1 cellular context compared by ENCODE assay signal in the genomic region with DNA sequence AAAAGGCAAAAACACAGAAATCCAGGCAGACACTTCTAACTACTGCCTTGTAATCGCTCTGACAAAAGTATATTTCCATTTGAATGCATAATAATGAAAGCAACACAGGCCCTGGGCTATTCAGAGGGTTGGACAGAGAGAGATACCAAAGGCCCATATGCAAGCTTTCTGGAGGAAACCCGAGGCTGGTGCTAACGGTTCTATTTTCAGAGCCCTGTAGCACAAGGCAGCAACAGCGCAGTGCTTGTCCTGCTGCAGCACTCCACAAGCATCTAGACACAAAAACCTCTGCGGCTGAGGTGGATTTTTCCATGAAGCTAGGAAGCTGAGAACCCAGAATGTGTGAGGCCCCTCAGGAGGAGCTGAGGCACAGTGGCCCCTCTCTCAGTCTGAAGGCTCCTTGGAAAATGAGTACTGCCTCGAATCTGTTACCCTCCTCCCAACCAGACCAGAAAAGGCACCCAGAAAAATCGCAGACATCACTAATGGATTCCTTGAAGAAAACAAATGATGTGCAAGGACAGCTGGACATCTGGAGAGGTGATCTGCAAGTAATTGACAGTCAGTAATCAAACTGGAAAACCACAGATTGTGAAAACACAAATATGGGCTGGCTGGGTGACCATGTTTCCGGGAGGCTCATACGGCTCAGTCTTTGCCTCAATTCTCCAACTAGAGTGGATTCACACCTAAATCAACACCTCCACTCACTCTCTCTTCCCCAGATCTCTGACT.
TF ChIP-seq lines count a peak whose summit lies in the region.

No MANE protein-coding gene starts in this region.

TF ChIP-seq in K562, 482 proteins besides CTCF, POLR2A, EP300 and RAD21 (continued from another document and continues in another):
- TF ChIP-seq, protein P1, sequence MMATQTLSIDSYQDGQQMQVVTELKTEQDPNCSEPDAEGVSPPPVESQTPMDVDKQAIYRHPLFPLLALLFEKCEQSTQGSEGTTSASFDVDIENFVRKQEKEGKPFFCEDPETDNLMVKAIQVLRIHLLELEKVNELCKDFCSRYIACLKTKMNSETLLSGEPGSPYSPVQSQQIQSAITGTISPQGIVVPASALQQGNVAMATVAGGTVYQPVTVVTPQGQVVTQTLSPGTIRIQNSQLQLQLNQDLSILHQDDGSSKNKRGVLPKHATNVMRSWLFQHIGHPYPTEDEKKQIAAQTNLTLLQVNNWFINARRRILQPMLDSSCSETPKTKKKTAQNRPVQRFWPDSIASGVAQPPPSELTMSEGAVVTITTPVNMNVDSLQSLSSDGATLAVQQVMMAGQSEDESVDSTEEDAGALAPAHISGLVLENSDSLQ (IDR thresholded peaks at IDR 0.05): peak; percentile 62
- TF ChIP-seq, protein P2, sequence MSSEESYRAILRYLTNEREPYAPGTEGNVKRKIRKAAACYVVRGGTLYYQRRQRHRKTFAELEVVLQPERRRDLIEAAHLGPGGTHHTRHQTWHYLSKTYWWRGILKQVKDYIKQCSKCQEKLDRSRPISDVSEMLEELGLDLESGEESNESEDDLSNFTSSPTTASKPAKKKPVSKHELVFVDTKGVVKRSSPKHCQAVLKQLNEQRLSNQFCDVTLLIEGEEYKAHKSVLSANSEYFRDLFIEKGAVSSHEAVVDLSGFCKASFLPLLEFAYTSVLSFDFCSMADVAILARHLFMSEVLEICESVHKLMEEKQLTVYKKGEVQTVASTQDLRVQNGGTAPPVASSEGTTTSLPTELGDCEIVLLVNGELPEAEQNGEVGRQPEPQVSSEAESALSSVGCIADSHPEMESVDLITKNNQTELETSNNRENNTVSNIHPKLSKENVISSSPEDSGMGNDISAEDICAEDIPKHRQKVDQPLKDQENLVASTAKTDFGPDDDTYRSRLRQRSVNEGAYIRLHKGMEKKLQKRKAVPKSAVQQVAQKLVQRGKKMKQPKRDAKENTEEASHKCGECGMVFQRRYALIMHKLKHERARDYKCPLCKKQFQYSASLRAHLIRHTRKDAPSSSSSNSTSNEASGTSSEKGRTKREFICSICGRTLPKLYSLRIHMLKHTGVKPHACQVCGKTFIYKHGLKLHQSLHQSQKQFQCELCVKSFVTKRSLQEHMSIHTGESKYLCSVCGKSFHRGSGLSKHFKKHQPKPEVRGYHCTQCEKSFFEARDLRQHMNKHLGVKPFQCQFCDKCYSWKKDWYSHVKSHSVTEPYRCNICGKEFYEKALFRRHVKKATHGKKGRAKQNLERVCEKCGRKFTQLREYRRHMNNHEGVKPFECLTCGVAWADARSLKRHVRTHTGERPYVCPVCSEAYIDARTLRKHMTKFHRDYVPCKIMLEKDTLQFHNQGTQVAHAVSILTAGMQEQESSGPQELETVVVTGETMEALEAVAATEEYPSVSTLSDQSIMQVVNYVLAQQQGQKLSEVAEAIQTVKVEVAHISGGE (CRISPR knock-in tag; IDR thresholded peaks at IDR 0.05): 0 out of 6 replicates have a peak, but pooled peaks of 1 of the 3 experiments have one; percentile 30
- TF ChIP-seq L3MBTL2 (IDR thresholded peaks at IDR 0.05) (peak; percentile 55; the same call in 1 of the 2 replicates), WHSC1 (IDR thresholded peaks at IDR 0.05; ENCODE audit: low read length) (no peak), NFE2 (IDR thresholded peaks at IDR 0.05; ENCODE audit: low read depth) (no peak), MAFF (IDR thresholded peaks at IDR 0.05; ENCODE audit: low read length) (0 out of 2 replicates have a peak, but pooled peaks have one; percentile 3), NR3C1 (CRISPR knock-in tag; IDR thresholded peaks at IDR 0.05) (no peak), PHB2 (IDR thresholded peaks at IDR 0.05; ENCODE audit: low read depth) (no peak), MTA1 (IDR thresholded peaks at IDR 0.05; ENCODE audit: borderline replicate concordance) (no peak), GTF2A2 (tag; IDR thresholded peaks at IDR 0.05) (no peak), ZNF778 (CRISPR knock-in tag; IDR thresholded peaks at IDR 0.05) (no peak), TCF3 (CRISPR knock-in tag; IDR thresholded peaks at IDR 0.05) (0 out of 2 replicates have a peak, but pooled peaks have one; percentile 4), ZBTB1 (CRISPR knock-in tag; IDR thresholded peaks at IDR 0.05; ENCODE audit: borderline replicate concordance, low read depth) (no peak), ZNF785 (CRISPR knock-in tag; IDR thresholded peaks at IDR 0.05) (no peak), SRF (CRISPR knock-in tag; IDR thresholded peaks at IDR 0.05) (peak; percentile 71 to 92; a peak in 3 of 4 replicates)
- TF ChIP-seq, protein P3, sequence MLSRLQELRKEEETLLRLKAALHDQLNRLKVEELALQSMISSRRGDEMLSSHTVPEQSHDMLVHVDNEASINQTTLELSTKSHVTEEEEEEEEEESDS (CRISPR knock-in tag; IDR thresholded peaks at IDR 0.05): no peak
- TF ChIP-seq, protein P4, sequence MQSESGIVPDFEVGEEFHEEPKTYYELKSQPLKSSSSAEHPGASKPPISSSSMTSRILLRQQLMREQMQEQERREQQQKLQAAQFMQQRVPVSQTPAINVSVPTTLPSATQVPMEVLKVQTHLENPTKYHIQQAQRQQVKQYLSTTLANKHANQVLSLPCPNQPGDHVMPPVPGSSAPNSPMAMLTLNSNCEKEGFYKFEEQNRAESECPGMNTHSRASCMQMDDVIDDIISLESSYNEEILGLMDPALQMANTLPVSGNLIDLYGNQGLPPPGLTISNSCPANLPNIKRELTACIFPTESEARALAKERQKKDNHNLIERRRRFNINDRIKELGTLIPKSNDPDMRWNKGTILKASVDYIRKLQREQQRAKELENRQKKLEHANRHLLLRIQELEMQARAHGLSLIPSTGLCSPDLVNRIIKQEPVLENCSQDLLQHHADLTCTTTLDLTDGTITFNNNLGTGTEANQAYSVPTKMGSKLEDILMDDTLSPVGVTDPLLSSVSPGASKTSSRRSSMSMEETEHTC (IDR thresholded peaks at IDR 0.05): no peak
- TF ChIP-seq, protein P5, sequence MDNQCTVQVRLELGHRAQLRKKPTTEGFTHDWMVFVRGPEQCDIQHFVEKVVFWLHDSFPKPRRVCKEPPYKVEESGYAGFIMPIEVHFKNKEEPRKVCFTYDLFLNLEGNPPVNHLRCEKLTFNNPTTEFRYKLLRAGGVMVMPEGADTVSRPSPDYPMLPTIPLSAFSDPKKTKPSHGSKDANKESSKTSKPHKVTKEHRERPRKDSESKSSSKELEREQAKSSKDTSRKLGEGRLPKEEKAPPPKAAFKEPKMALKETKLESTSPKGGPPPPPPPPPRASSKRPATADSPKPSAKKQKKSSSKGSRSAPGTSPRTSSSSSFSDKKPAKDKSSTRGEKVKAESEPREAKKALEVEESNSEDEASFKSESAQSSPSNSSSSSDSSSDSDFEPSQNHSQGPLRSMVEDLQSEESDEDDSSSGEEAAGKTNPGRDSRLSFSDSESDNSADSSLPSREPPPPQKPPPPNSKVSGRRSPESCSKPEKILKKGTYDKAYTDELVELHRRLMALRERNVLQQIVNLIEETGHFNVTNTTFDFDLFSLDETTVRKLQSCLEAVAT (IDR thresholded peaks at IDR 0.05): peak in 1 of 2 experiments; percentile 97; a peak in 2 of 4 replicates
- TF ChIP-seq, protein P6, sequence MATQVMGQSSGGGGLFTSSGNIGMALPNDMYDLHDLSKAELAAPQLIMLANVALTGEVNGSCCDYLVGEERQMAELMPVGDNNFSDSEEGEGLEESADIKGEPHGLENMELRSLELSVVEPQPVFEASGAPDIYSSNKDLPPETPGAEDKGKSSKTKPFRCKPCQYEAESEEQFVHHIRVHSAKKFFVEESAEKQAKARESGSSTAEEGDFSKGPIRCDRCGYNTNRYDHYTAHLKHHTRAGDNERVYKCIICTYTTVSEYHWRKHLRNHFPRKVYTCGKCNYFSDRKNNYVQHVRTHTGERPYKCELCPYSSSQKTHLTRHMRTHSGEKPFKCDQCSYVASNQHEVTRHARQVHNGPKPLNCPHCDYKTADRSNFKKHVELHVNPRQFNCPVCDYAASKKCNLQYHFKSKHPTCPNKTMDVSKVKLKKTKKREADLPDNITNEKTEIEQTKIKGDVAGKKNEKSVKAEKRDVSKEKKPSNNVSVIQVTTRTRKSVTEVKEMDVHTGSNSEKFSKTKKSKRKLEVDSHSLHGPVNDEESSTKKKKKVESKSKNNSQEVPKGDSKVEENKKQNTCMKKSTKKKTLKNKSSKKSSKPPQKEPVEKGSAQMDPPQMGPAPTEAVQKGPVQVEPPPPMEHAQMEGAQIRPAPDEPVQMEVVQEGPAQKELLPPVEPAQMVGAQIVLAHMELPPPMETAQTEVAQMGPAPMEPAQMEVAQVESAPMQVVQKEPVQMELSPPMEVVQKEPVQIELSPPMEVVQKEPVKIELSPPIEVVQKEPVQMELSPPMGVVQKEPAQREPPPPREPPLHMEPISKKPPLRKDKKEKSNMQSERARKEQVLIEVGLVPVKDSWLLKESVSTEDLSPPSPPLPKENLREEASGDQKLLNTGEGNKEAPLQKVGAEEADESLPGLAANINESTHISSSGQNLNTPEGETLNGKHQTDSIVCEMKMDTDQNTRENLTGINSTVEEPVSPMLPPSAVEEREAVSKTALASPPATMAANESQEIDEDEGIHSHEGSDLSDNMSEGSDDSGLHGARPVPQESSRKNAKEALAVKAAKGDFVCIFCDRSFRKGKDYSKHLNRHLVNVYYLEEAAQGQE (CRISPR knock-in tag; IDR thresholded peaks at IDR 0.05; ENCODE audit: low read depth): 0 out of 2 replicates have a peak, but pooled peaks have one; percentile 8
- TF ChIP-seq, protein P7, sequence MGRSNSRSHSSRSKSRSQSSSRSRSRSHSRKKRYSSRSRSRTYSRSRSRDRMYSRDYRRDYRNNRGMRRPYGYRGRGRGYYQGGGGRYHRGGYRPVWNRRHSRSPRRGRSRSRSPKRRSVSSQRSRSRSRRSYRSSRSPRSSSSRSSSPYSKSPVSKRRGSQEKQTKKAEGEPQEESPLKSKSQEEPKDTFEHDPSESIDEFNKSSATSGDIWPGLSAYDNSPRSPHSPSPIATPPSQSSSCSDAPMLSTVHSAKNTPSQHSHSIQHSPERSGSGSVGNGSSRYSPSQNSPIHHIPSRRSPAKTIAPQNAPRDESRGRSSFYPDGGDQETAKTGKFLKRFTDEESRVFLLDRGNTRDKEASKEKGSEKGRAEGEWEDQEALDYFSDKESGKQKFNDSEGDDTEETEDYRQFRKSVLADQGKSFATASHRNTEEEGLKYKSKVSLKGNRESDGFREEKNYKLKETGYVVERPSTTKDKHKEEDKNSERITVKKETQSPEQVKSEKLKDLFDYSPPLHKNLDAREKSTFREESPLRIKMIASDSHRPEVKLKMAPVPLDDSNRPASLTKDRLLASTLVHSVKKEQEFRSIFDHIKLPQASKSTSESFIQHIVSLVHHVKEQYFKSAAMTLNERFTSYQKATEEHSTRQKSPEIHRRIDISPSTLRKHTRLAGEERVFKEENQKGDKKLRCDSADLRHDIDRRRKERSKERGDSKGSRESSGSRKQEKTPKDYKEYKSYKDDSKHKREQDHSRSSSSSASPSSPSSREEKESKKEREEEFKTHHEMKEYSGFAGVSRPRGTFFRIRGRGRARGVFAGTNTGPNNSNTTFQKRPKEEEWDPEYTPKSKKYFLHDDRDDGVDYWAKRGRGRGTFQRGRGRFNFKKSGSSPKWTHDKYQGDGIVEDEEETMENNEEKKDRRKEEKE (IDR thresholded peaks at IDR 0.05; ENCODE audit: borderline replicate concordance in 1 of 2, control insufficient read depth in 1 of 2, low read depth in 2 of 2, low read length in 1 of 2): no peak
- TF ChIP-seq, protein P8, sequence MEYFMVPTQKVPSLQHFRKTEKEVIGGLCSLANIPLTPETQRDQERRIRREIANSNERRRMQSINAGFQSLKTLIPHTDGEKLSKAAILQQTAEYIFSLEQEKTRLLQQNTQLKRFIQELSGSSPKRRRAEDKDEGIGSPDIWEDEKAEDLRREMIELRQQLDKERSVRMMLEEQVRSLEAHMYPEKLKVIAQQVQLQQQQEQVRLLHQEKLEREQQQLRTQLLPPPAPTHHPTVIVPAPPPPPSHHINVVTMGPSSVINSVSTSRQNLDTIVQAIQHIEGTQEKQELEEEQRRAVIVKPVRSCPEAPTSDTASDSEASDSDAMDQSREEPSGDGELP (CRISPR knock-in tag; IDR thresholded peaks at IDR 0.05; ENCODE audit: borderline replicate concordance): peak; percentile 39
- TF ChIP-seq, protein P9, sequence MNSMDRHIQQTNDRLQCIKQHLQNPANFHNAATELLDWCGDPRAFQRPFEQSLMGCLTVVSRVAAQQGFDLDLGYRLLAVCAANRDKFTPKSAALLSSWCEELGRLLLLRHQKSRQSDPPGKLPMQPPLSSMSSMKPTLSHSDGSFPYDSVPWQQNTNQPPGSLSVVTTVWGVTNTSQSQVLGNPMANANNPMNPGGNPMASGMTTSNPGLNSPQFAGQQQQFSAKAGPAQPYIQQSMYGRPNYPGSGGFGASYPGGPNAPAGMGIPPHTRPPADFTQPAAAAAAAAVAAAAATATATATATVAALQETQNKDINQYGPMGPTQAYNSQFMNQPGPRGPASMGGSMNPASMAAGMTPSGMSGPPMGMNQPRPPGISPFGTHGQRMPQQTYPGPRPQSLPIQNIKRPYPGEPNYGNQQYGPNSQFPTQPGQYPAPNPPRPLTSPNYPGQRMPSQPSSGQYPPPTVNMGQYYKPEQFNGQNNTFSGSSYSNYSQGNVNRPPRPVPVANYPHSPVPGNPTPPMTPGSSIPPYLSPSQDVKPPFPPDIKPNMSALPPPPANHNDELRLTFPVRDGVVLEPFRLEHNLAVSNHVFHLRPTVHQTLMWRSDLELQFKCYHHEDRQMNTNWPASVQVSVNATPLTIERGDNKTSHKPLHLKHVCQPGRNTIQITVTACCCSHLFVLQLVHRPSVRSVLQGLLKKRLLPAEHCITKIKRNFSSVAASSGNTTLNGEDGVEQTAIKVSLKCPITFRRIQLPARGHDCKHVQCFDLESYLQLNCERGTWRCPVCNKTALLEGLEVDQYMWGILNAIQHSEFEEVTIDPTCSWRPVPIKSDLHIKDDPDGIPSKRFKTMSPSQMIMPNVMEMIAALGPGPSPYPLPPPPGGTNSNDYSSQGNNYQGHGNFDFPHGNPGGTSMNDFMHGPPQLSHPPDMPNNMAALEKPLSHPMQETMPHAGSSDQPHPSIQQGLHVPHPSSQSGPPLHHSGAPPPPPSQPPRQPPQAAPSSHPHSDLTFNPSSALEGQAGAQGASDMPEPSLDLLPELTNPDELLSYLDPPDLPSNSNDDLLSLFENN (IDR thresholded peaks at IDR 0.05; ENCODE audit: low read depth in 2 of 2, low read length in 2 of 2): 0 out of 4 replicates have a peak, but pooled peaks of 1 of the 2 experiments have one; percentile 70
- TF ChIP-seq, protein P10, sequence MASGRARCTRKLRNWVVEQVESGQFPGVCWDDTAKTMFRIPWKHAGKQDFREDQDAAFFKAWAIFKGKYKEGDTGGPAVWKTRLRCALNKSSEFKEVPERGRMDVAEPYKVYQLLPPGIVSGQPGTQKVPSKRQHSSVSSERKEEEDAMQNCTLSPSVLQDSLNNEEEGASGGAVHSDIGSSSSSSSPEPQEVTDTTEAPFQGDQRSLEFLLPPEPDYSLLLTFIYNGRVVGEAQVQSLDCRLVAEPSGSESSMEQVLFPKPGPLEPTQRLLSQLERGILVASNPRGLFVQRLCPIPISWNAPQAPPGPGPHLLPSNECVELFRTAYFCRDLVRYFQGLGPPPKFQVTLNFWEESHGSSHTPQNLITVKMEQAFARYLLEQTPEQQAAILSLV (tag; IDR thresholded peaks at IDR 0.05): no peak
- TF ChIP-seq, protein P11, sequence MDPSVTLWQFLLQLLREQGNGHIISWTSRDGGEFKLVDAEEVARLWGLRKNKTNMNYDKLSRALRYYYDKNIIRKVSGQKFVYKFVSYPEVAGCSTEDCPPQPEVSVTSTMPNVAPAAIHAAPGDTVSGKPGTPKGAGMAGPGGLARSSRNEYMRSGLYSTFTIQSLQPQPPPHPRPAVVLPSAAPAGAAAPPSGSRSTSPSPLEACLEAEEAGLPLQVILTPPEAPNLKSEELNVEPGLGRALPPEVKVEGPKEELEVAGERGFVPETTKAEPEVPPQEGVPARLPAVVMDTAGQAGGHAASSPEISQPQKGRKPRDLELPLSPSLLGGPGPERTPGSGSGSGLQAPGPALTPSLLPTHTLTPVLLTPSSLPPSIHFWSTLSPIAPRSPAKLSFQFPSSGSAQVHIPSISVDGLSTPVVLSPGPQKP (CRISPR knock-in tag; IDR thresholded peaks at IDR 0.05): peak; percentile 94; the same call in 1 of the 2 replicates
